8 cellular contexts compared by ENCODE assay signal in genomic region chr19:45251452-45252354, GRCh38. TPM values are rescaled to one million over a fixed set of nuclear protein-coding genes. Genes with fewer than 3 reads are reported as not detected.
DNase-seq lines count a peak whose midpoint lies in the region; ATAC-seq, FAIRE-seq and TF ChIP-seq lines count a peak whose summit lies in the region.

No MANE protein-coding gene starts in this region.

- H2AFZ ChIP-seq in OCI-LY3 (ENCODE audit: low read depth, low read length): no peak overlapping the region

- peaks cover 18% of the 10 kb centered on the region for H3K4me1 ChIP-seq in OCI-LY3 (ENCODE audit: low read length)
- no peaks in the 10 kb centered on the region for H3K4me1 ChIP-seq in mesendoderm (ENCODE audit: control insufficient read depth, low read depth, low read length)

- H3K79me2 ChIP-seq in OCI-LY3 (ENCODE audit: low read length) (peaks cover 31% of the 10 kb centered on the region), mesendoderm (ENCODE audit: control insufficient read depth, insufficient read depth, low read length) (peaks cover 5% of the 10 kb centered on the region)

- ATAC-seq in HG02623 (IDR thresholded peaks at IDR 0.05; ENCODE audit: unreplicated experiment) (no peak), HG03095 (IDR thresholded peaks at IDR 0.05; ENCODE audit: unreplicated experiment) (no peak)

- H3K4ac ChIP-seq in mesendoderm (ENCODE audit: low read depth, low read length): no peak overlapping the region

- no peak overlapping the region for H2BK15ac ChIP-seq in mesendoderm (replicated peaks; ENCODE audit: low read depth)

- peak overlapping the region; percentile 80 for H3K56ac ChIP-seq in mesendoderm (ENCODE audit: low read length)

- peak overlapping the region; percentile 98 for H3K4me2 ChIP-seq in OCI-LY3 (ENCODE audit: low read length)
- peak overlapping the region; percentile 80 for H3K4me2 ChIP-seq in mesendoderm (ENCODE audit: low read length)

- no peak overlapping the region for H2BK5ac ChIP-seq in mesendoderm (ENCODE audit: low read length)

- no peak for FAIRE-seq in urothelium cell line (lab: Jason Lieb, UNC)

- no peak overlapping the region for H3K23ac ChIP-seq in mesendoderm (ENCODE audit: low read length)

- DNase-seq in EH (ENCODE audit: low read depth) (peak; percentile 27), coronary artery (ENCODE audit: low spot score) (no peak), mesendoderm (peak; percentile 52), urothelium cell line (ENCODE audit: low spot score) (peak; percentile 37), NCI-H1092 treated with DMSO at 0.1 percent for 48 hours (lab: John Stamatoyannopoulos, UW) (no peak)

- H3K36me3 ChIP-seq in OCI-LY3 (replicated peaks; ENCODE audit: low read depth, low read length) (no peaks in the 10 kb centered on the region), mesendoderm (ENCODE audit: control insufficient read depth, insufficient read depth, low read length) (no peaks in the 10 kb centered on the region)

- no peak overlapping the region for H3K27ac ChIP-seq in OCI-LY3 (ENCODE audit: low read length)
- peak overlapping the region; percentile 62 to 77 for H3K27ac ChIP-seq in coronary artery
- H3K27ac ChIP-seq in mesendoderm (ENCODE audit: low read depth, low read length): peak overlapping the region; percentile 55

- TF ChIP-seq CTCF in OCI-LY3 (IDR thresholded peaks at IDR 0.05; ENCODE audit: low read depth, low read length) (no peak), coronary artery (IDR thresholded peaks at IDR 0.05) (no peak)

- no peaks in the 10 kb centered on the region for H3K9me3 ChIP-seq in OCI-LY3 (ENCODE audit: insufficient read depth, low read length)

- H3K79me1 ChIP-seq in mesendoderm (ENCODE audit: low read length): peaks cover 14% of the 10 kb centered on the region

- no peaks in the 10 kb centered on the region; the same call in 1 of the 2 replicates for H3K27me3 ChIP-seq in OCI-LY3 (ENCODE audit: low read depth, low read length)
- H3K27me3 ChIP-seq in mesendoderm (ENCODE audit: insufficient read depth, low read length, poor library complexity): no peaks in the 10 kb centered on the region

- WGBS in mesendoderm (ENCODE audit: extremely low coverage, insufficient coverage, low lambda C conversion rate): no CpG with 5 or more reads among the region's 57 CpGs

- H4K8ac ChIP-seq in mesendoderm (ENCODE audit: low read depth, low read length): no peak overlapping the region

- no peak overlapping the region for H4K5ac ChIP-seq in mesendoderm (ENCODE audit: low read length)

- no peak overlapping the region for H2BK120ac ChIP-seq in mesendoderm (ENCODE audit: low read depth, low read length)

- H2AK5ac ChIP-seq in mesendoderm (ENCODE audit: low read length): no peak overlapping the region

- peak overlapping the region; percentile 94 for H3K18ac ChIP-seq in mesendoderm (ENCODE audit: low read length)

- H4K20me1 ChIP-seq in OCI-LY3 (ENCODE audit: insufficient read depth, low read length): peaks cover 19% of the 10 kb centered on the region

- H3K9ac ChIP-seq in OCI-LY3 (ENCODE audit: low read length): peak overlapping the region; percentile 90
- H3K9ac ChIP-seq in mesendoderm (ENCODE audit: low read length): peak overlapping the region; percentile 82

- H3K4me3 ChIP-seq in OCI-LY3 (ENCODE audit: low read length) (peak overlapping the region; percentile 99), coronary artery (peak overlapping the region; percentile 93), mesendoderm (ENCODE audit: low read length) (peak overlapping the region; percentile 76)

RNA-seq across cellular contexts. Expression of gene MARK4, which starts 0.6 kb away (rescaled TPM):
- polyA plus RNA-seq in mesendoderm (2013, experiment 1 of 2): 14.0 TPM
- 13.7 TPM for polyA plus RNA-seq in mesendoderm (2013, experiment 2 of 2)

RNA-seq across cellular contexts. Expression of gene EXOC3L2, which starts 6.5 kb away (rescaled TPM):
- 0.37 TPM for polyA plus RNA-seq in mesendoderm (2013, experiment 1 of 2)
- polyA plus RNA-seq in mesendoderm (2013, experiment 2 of 2): 0.36 TPM

Comparison
In these comparisons a context has a peak if more than half of its experiments do, and no peak if none do; other contexts are left out.
1. DNase-seq: peak in EH (single experiment), mesendoderm (single experiment) and urothelium cell line (single experiment); none in coronary artery (single experiment) and NCI-H1092 treated with DMSO at 0.1 percent for 48 hours (single experiment).
2. Peak in every context shown above with its lines, with median percentiles within 50 percentile points of each other: H3K4me3 ChIP-seq.